Comparison of ENCODE assay signal across 8 cellular contexts in genomic region chr10:84267503-84268126, GRCh38. TPM values are rescaled to one million over a fixed set of nuclear protein-coding genes. Genes with fewer than 3 reads are reported as not detected.
A peak's percentile ranks its signal among the peaks of the same experiment; 100 is the strongest.
DNase-seq lines count a peak whose midpoint lies in the region; ATAC-seq and TF ChIP-seq lines count a peak whose summit lies in the region.

No MANE protein-coding gene starts in this region.

- H3K4me3 Mint-ChIP-seq in activated CD4-positive, alpha-beta T cell treated with anti-CD3 and anti-CD28 coated beads, Interleukin-2, amount 10 ng/mL, durations not matched to agents 24 days and 14 days: no peak overlapping the region

- H3K4me1 ChIP-seq in mucosa of descending colon (ENCODE audit: low read depth): peaks cover 6% of the 10 kb centered on the region

- in situ Hi-C loops in ACHN (cut with HindIII; ENCODE audit: low pct_ligation_motif_present, low pct_unique_long_range_greater_than_20kb, low sequenced_read_pairs): no loop called here

- peaks cover 21% of the 10 kb centered on the region for H3K4me1 Mint-ChIP-seq in activated CD4-positive, alpha-beta T cell treated with anti-CD3 and anti-CD28 coated beads, Interleukin-2, amount 10 ng/mL, durations not matched to agents 24 days and 14 days

- H3K4me3 ChIP-seq in MG63 (no peak overlapping the region), mucosa of descending colon (no peak overlapping the region)

- TF ChIP-seq CTCF in mucosa of descending colon (IDR thresholded peaks at IDR 0.05): peak; percentile 31

- H3K9me3 Mint-ChIP-seq in activated CD4-positive, alpha-beta T cell treated with anti-CD3 and anti-CD28 coated beads, Interleukin-2, amount 10 ng/mL, durations not matched to agents 24 days and 14 days: no peaks in the 10 kb centered on the region

- H3K27ac Mint-ChIP-seq in activated CD4-positive, alpha-beta T cell treated with anti-CD3 and anti-CD28 coated beads, Interleukin-2, amount 10 ng/mL, durations not matched to agents 24 days and 14 days: peak overlapping the region; percentile 13

- no peaks in the 10 kb centered on the region for H3K9me3 ChIP-seq in MG63
- H3K9me3 ChIP-seq in mucosa of descending colon: no peaks in the 10 kb centered on the region

- intact Hi-C loops in activated CD4-positive, alpha-beta T cell treated with anti-CD3 and anti-CD28 coated beads, Interleukin-2, amount 10 ng/mL, durations not matched to agents 24 days and 14 days (cut with micrococcal nuclease): loop anchor here (1.0 to 5.0 kb wide), 2 partner anchors 40 to 63 kb away; no protein-coding TSS in a partner anchor
- intact Hi-C loops in mucosa of descending colon (cut with DNase I, micrococcal nuclease): loop anchor here (5.0 to 10.0 kb wide), 2 partner anchors 107 to 270 kb away; no protein-coding TSS in a partner anchor

- peaks cover 17% of the 10 kb centered on the region for H3K27me3 Mint-ChIP-seq in activated CD4-positive, alpha-beta T cell treated with anti-CD3 and anti-CD28 coated beads, Interleukin-2, amount 10 ng/mL, durations not matched to agents 24 days and 14 days

- DNase-seq in ACHN (peak; percentile 63), MG63 (peak; percentile 47), mucosa of descending colon (peak; percentile 67 to 89 (median 81)), stromal cell of bone marrow (ENCODE audit: low read depth) (peak; percentile 29), SIG-M5 (lab: John Stamatoyannopoulos, UW) (no peak)
- peak; percentile 91 for DNase-seq in activated CD4-positive, alpha-beta T cell treated with anti-CD3 and anti-CD28 coated beads, Interleukin-2, amount 10 ng/mL, durations not matched to agents 24 days and 14 days
- peak; percentile 8 for DNase-seq in effector CD8-positive, alpha-beta T cell (lab: John Stamatoyannopoulos, UW)

- no peaks in the 10 kb centered on the region for H3K36me3 Mint-ChIP-seq in activated CD4-positive, alpha-beta T cell treated with anti-CD3 and anti-CD28 coated beads, Interleukin-2, amount 10 ng/mL, durations not matched to agents 24 days and 14 days (ENCODE audit: low read depth)

- H3K27me3 ChIP-seq in MG63: no peaks in the 10 kb centered on the region

- ATAC-seq in GM19023 (IDR thresholded peaks at IDR 0.05; ENCODE audit: unreplicated experiment) (peak; percentile 46), mucosa of descending colon (peak; percentile 80)

- no peaks in the 10 kb centered on the region for H3K36me3 ChIP-seq in MG63
- H3K36me3 ChIP-seq in mucosa of descending colon (ENCODE audit: low read depth): no peaks in the 10 kb centered on the region

RNA-seq across cellular contexts. Expression of gene RGR, which starts 22.8 kb away (rescaled TPM):
- total RNA-seq in MG63 (2014; rRNA removed; shearing (Covaris generic); ENCODE audit: low replicate concordance): not detected in 2 replicates
- not detected in 2 replicates for total RNA-seq in activated CD4-positive, alpha-beta T cell treated with anti-CD3 and anti-CD28 coated beads, Interleukin-2, amount 10 ng/mL, durations not matched to agents 24 days and 14 days
- total RNA-seq in mucosa of descending colon: not detected

RNA-seq across cellular contexts. Expression of gene LRIT1, which starts 26.3 kb away (rescaled TPM):
- total RNA-seq in MG63 (2014; rRNA removed; shearing (Covaris generic); ENCODE audit: low replicate concordance): not detected in 2 replicates
- total RNA-seq in activated CD4-positive, alpha-beta T cell treated with anti-CD3 and anti-CD28 coated beads, Interleukin-2, amount 10 ng/mL, durations not matched to agents 24 days and 14 days: not detected in 2 replicates
- total RNA-seq in mucosa of descending colon: not detected

RNA-seq across cellular contexts. Expression of gene LRIT2, which starts 42.3 kb away (rescaled TPM):
- not detected in 2 replicates for total RNA-seq in MG63 (2014; rRNA removed; shearing (Covaris generic); ENCODE audit: low replicate concordance)
- total RNA-seq in activated CD4-positive, alpha-beta T cell treated with anti-CD3 and anti-CD28 coated beads, Interleukin-2, amount 10 ng/mL, durations not matched to agents 24 days and 14 days: not detected in 2 replicates
- not detected for total RNA-seq in mucosa of descending colon
